In genomic region chr4:38664704-38665401, GRCh38 we compare ENCODE assay signal across 1 cellular context.
TF ChIP-seq lines count a peak whose summit lies in the region.

No MANE protein-coding gene starts in this region.

TF ChIP-seq in HEK293, 187 proteins besides CTCF, POLR2A, EP300 and RAD21 (continued from another document and continues in another):
- TF ChIP-seq PRDM2 (tag by site-specific recombination; IDR thresholded peaks at IDR 0.05; ENCODE audit: borderline replicate concordance): no peak
- peak; percentile 47; the same call in 1 of the 2 replicates for TF ChIP-seq GLIS1 (tag by site-specific recombination; IDR thresholded peaks at IDR 0.05)
- TF ChIP-seq ZSCAN18 (tag by site-specific recombination; IDR thresholded peaks at IDR 0.05): no peak
- TF ChIP-seq ZNF830 (tag by site-specific recombination; IDR thresholded peaks at IDR 0.05; ENCODE audit: low read depth): no peak
- no peak for TF ChIP-seq ZBTB49 (tag by site-specific recombination; IDR thresholded peaks at IDR 0.05; ENCODE audit: low read depth)
- no peak for TF ChIP-seq KLF16 (tag by site-specific recombination; IDR thresholded peaks at IDR 0.05)
- peak; percentile 70; the same call in 1 of the 2 replicates for TF ChIP-seq ZNF398 (tag by site-specific recombination; IDR thresholded peaks at IDR 0.05)
- TF ChIP-seq ZNF645 (tag by site-specific recombination; IDR thresholded peaks at IDR 0.05): no peak
- peak; percentile 14; the same call in 1 of the 2 replicates for TF ChIP-seq ZSCAN30 (tag by site-specific recombination; IDR thresholded peaks at IDR 0.05)
- no peak for TF ChIP-seq KLF8 (tag by site-specific recombination; IDR thresholded peaks at IDR 0.05)
- no peak for TF ChIP-seq ZNF76 (tag by site-specific recombination; IDR thresholded peaks at IDR 0.05; ENCODE audit: borderline replicate concordance, low read depth)
- no peak for TF ChIP-seq ZNF157 (tag by site-specific recombination; IDR thresholded peaks at IDR 0.05)
- TF ChIP-seq ZBTB11 (tag by site-specific recombination; conservative IDR thresholded peaks at IDR 0.05; ENCODE audit: low read depth): no peak
- TF ChIP-seq ZNF639 (tag by site-specific recombination; IDR thresholded peaks at IDR 0.05): no peak
- TF ChIP-seq PRDM4 (tag by site-specific recombination; IDR thresholded peaks at IDR 0.05): no peak
- TF ChIP-seq ZNF624 (tag by site-specific recombination; IDR thresholded peaks at IDR 0.05): no peak
- TF ChIP-seq KLF17 (tag by site-specific recombination; IDR thresholded peaks at IDR 0.05): no peak
- no peak for TF ChIP-seq ZSCAN16 (tag by site-specific recombination; IDR thresholded peaks at IDR 0.05)
- TF ChIP-seq ZBTB48 (tag by site-specific recombination; IDR thresholded peaks at IDR 0.05): peak; percentile 31; the same call in 1 of the 2 replicates
- TF ChIP-seq ZNF514 (tag by site-specific recombination; IDR thresholded peaks at IDR 0.05): no peak
- peak; percentile 45; the same call in 1 of the 2 replicates for TF ChIP-seq ZBTB20 (tag by site-specific recombination; IDR thresholded peaks at IDR 0.05)
- TF ChIP-seq GLI4 (tag by site-specific recombination; IDR thresholded peaks at IDR 0.05): no peak
- TF ChIP-seq ZNF580 (tag by site-specific recombination; IDR thresholded peaks at IDR 0.05): no peak
- peak; percentile 53; the same call in 1 of the 2 replicates for TF ChIP-seq GLIS2 (tag by site-specific recombination; IDR thresholded peaks at IDR 0.05)
- no peak for TF ChIP-seq SALL2 (tag by site-specific recombination; IDR thresholded peaks at IDR 0.05; ENCODE audit: borderline replicate concordance)
- no peak for TF ChIP-seq ZNF571 (tag by site-specific recombination; IDR thresholded peaks at IDR 0.05)
- no peak for TF ChIP-seq ZFP69B (tag by site-specific recombination; IDR thresholded peaks at IDR 0.05)
- no peak for TF ChIP-seq ZNF394 (tag by site-specific recombination; IDR thresholded peaks at IDR 0.05; ENCODE audit: borderline replicate concordance)
- TF ChIP-seq ZNF433 (tag by site-specific recombination; IDR thresholded peaks at IDR 0.05; ENCODE audit: low read depth): no peak
- no peak for TF ChIP-seq ZSCAN4 (tag by site-specific recombination; IDR thresholded peaks at IDR 0.05)
